ENCODE assay signal across 10 cellular contexts in the genomic region with DNA sequence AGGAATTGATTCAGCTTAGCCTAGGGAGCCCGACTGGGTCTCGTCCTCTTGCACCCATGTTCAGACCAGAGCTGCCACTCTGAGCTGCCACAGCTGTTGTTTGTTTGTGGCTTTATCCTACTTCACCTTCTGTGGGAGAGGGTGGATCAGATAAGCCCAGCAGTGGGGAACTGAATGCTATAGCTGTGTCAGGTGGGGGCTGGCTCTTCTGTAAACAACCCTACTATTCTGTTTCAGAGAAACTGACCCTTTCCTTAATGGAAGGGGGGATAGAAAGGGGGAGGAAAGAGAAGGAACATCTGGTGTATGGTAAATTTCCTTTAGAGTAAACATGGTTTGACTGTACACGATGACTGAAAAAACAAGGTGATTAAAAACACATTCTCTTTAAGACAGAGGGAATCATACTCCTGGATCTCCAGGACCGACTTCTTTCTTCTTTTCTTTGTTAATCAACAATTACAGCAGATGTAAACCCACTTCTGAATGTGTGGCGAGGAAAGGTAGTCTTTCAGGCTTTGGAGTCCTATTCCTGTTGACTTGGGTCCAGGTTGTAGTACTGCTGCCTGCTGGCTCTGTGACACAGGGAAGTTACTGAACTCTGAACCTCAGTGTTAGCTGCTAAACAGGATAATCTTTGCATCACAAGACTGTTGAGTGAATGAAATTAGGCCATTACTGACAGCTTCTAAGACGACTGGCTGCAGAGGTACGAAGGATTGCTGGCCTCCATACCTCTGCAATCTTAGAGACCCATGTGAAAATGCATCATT. TPM values are rescaled to one million over a fixed set of nuclear protein-coding genes. Genes with fewer than 3 reads are reported as not detected.
DNase-seq lines count a peak whose midpoint lies in the region; ATAC-seq and TF ChIP-seq lines count a peak whose summit lies in the region.
"Had no signal": no experiment of that assay in that cellular context is flagged by ENCODE, and none has a peak within 500 bp of the region (broad histone marks: within the 10 kb centered on the region; RNA-seq: fewer than 3 reads in every experiment).

No MANE protein-coding gene starts in this region.

- peak overlapping the region; percentile 47 for H3K4me3 Mint-ChIP-seq in mesothelial cell of epicardium

- H3K4me3 ChIP-seq in choroid plexus epithelial cell (ENCODE audit: low read depth, low read length) (peak overlapping the region; percentile 10), urinary bladder (ENCODE audit: low read depth, low read length) (no peak overlapping the region)
- H3K4me3 ChIP-seq: MG63 had no signal

- no peaks in the 10 kb centered on the region for H3K36me3 ChIP-seq in urinary bladder (ENCODE audit: insufficient read depth)
- H3K36me3 ChIP-seq: MG63 had no signal

- peaks cover 90% of the 10 kb centered on the region for H3K4me1 Mint-ChIP-seq in mesothelial cell of epicardium

- DNase-seq in Right ventricle myocardium superior = no peak
- DNase-seq in left cardiac atrium = no peak
- DNase-seq in choroid plexus epithelial cell (ENCODE audit: low read depth) = peak; percentile 59
- no peak for DNase-seq in mesothelial cell of epicardium (ENCODE audit: low spot score in 2 of 2, unreplicated experiment in 2 of 2)
- DNase-seq in epidermal melanocyte (ENCODE audit: insufficient read length, low spot score) = no peak
- DNase-seq in globus pallidus (ENCODE audit: low spot score) = no peak

- no peaks in the 10 kb centered on the region for H3K36me3 Mint-ChIP-seq in mesothelial cell of epicardium

- intact Hi-C loops in Right ventricle myocardium superior (cut with DNase I) (no loop called here), left cardiac atrium (cut with DNase I) (no loop called here)

- no peaks in the 10 kb centered on the region for H3K27me3 Mint-ChIP-seq in mesothelial cell of epicardium (ENCODE audit: low read depth)

- H3K27ac Mint-ChIP-seq in mesothelial cell of epicardium = peak overlapping the region; percentile 88

- H3K27ac ChIP-seq in urinary bladder (ENCODE audit: low read depth) = peak overlapping the region; percentile 77

- WGBS in urinary bladder = 53% methylated on average over 7 of the region's 7 CpGs

- H3K4me1 ChIP-seq in urinary bladder (ENCODE audit: insufficient read depth) = peaks cover 7% of the 10 kb centered on the region

- peak; percentile 25 for ATAC-seq in Right ventricle myocardium superior (ENCODE audit: poor library complexity)
- no peak for ATAC-seq in left cardiac atrium
- ATAC-seq in HG03342 (IDR thresholded peaks at IDR 0.05; ENCODE audit: unreplicated experiment) = no peak

- TF ChIP-seq CTCF in choroid plexus epithelial cell (conservative IDR thresholded peaks at IDR 0.05; ENCODE audit: low read depth, low read length) (no peak), mesothelial cell of epicardium (IDR thresholded peaks at IDR 0.05; ENCODE audit: unreplicated experiment) (no peak)

- no peaks in the 10 kb centered on the region for H3K9me3 Mint-ChIP-seq in mesothelial cell of epicardium

RNA-seq across cellular contexts. Expression of gene PRXL2A, which starts 6.0 kb away (rescaled TPM):
- total RNA-seq in Right ventricle myocardium superior (110 TPM), left cardiac atrium (100 to 1,000 TPM; 112 to 120 TPM), mesothelial cell of epicardium (93.9 to 101 TPM (median 97.0 TPM) in 3 replicates), urinary bladder (52.9 TPM)
- polyA plus RNA-seq in urinary bladder = 59.1 TPM

RNA-seq across cellular contexts. Expression of gene TSPAN14, which starts 39.8 kb away (rescaled TPM):
- total RNA-seq in Right ventricle myocardium superior (36.6 TPM), left cardiac atrium (10 to 100 TPM; 44.3 to 51.0 TPM), mesothelial cell of epicardium (106 to 113 TPM (median 109 TPM) in 3 replicates), urinary bladder (26.4 TPM)
- polyA plus RNA-seq in urinary bladder = 65.1 TPM

RNA-seq across cellular contexts. Expression of gene DYDC2, which starts 57.7 kb away (rescaled TPM):
- total RNA-seq in Right ventricle myocardium superior (not detected), left cardiac atrium (not detected), mesothelial cell of epicardium (0.16 to 0.24 TPM (median 0.20 TPM) in 3 replicates), urinary bladder (not detected)
- not detected for polyA plus RNA-seq in urinary bladder
- total RNA-seq: omental fat pad had no signal

RNA-seq across cellular contexts. Expression of gene DYDC1, which starts 57.8 kb away (rescaled TPM):
- not detected for total RNA-seq in Right ventricle myocardium superior
- not detected for total RNA-seq in left cardiac atrium
- not detected in 3 replicates for total RNA-seq in mesothelial cell of epicardium
- not detected for total RNA-seq in urinary bladder
- not detected for polyA plus RNA-seq in urinary bladder
- total RNA-seq: omental fat pad had no signal
